ENCODE assay signal across 8 cellular contexts in genomic region chr3:107431048-107431297, GRCh38. TPM values are rescaled to one million over a fixed set of nuclear protein-coding genes. Genes with fewer than 3 reads are reported as not detected.
DNase-seq lines count a peak whose midpoint lies in the region; ATAC-seq and TF ChIP-seq lines count a peak whose summit lies in the region.

No MANE protein-coding gene starts in this region.

- peaks cover 8% of the 10 kb centered on the region for H3K4me1 Mint-ChIP-seq in activated T-cell treated with anti-CD3 and anti-CD28 coated beads, Interleukin-2, amount 50 U/mL, for 72 hours (ENCODE audit: low read depth)

- POLR2A ChIA-PET in BJ (lab: Charles Lee), result interaction anchor here (0.8 kb wide), 1 partner anchor 14 kb away, joined by 6 read pairs; no protein-coding TSS in a partner anchor

- no peaks in the 10 kb centered on the region for H3K9me3 ChIP-seq in ovary

- peaks cover 10% of the 10 kb centered on the region for H3K4me1 ChIP-seq in foreskin keratinocyte
- H3K4me1 ChIP-seq in ovary (ENCODE audit: insufficient read depth), result no peaks in the 10 kb centered on the region

- WGBS in ovary, 3 donors, result 0 to 1% (median 1%) methylated on average over 17 of the region's 17 CpGs

- TF ChIP-seq POLR2A in ovary (IDR thresholded peaks at IDR 0.05), result no peak

- TF ChIP-seq CTCF in BJ (IDR thresholded peaks at IDR 0.05; ENCODE audit: insufficient read depth, low read depth, low read length) (no peak), foreskin keratinocyte (conservative IDR thresholded peaks at IDR 0.05) (no peak), ovary (IDR thresholded peaks at IDR 0.05) (no peak)

- H3K27ac ChIP-seq in foreskin keratinocyte, result no peak overlapping the region
- peak overlapping the region; percentile 94 to 99 for H3K27ac ChIP-seq in ovary

- no peaks in the 10 kb centered on the region; the same call in 1 of the 2 replicates for H3K27me3 ChIP-seq in BJ (ENCODE audit: control insufficient read depth, insufficient read depth, low read length)
- H3K27me3 ChIP-seq in foreskin keratinocyte, result no peaks in the 10 kb centered on the region
- no peaks in the 10 kb centered on the region for H3K27me3 ChIP-seq in ovary

- intact Hi-C loops in ovary (cut with DNase I), result loop anchor here in 3 of 4 donors (2.0 to 10.0 kb wide), 6 partner anchors 91 to 306 kb away; partner anchors contain the start of gene BBX (in 3 of the 3)

- H3K36me3 ChIP-seq in BJ (ENCODE audit: control insufficient read depth, insufficient read depth, low read length) (no peaks in the 10 kb centered on the region), ovary (no peaks in the 10 kb centered on the region)

- TF ChIP-seq EP300 in ovary (IDR thresholded peaks at IDR 0.05), result no peak

- peak; percentile 32 for ATAC-seq in GM19372 (IDR thresholded peaks at IDR 0.05; ENCODE audit: low read depth, unreplicated experiment)
- peak; percentile 15 for ATAC-seq in HG03457 (IDR thresholded peaks at IDR 0.05; ENCODE audit: unreplicated experiment)
- ATAC-seq in activated T-cell treated with anti-CD3 and anti-CD28 coated beads, Interleukin-2, amount 50 U/mL, for 72 hours (replicated peaks in 1 of 2), result peak; percentile 29 to 53
- ATAC-seq in foreskin keratinocyte, result peak; percentile 20

- peak overlapping the region; percentile 84 to 88 for H3K4me3 Mint-ChIP-seq in activated T-cell treated with anti-CD3 and anti-CD28 coated beads, Interleukin-2, amount 50 U/mL, for 72 hours

- no peaks in the 10 kb centered on the region for H3K9me3 Mint-ChIP-seq in activated T-cell treated with anti-CD3 and anti-CD28 coated beads, Interleukin-2, amount 50 U/mL, for 72 hours

- peaks cover 27% of the 10 kb centered on the region for H3K27me3 Mint-ChIP-seq in activated T-cell treated with anti-CD3 and anti-CD28 coated beads, Interleukin-2, amount 50 U/mL, for 72 hours (ENCODE audit: low read depth)

- H3K27ac Mint-ChIP-seq in activated T-cell treated with anti-CD3 and anti-CD28 coated beads, Interleukin-2, amount 50 U/mL, for 72 hours, result peak overlapping the region; percentile 57

- H3K4me3 ChIP-seq in BJ (ENCODE audit: low read depth, low read length) (peak overlapping the region; percentile 66), ovary (peak overlapping the region; percentile 77)

- CTCF ChIA-PET in BJ (lab: Yijun Ruan, JAX), result interaction anchor here (1.0 to 6.6 kb wide), 10 partner anchors 10 to 189 kb away, joined by 3 to 113 read pairs (median 6); no protein-coding TSS in a partner anchor

- DNase-seq in BJ (ENCODE audit: low read depth), result no peak
- DNase-seq in activated T-cell treated with anti-CD3 and anti-CD28 coated beads, Interleukin-2, amount 50 U/mL, for 72 hours, result peak; percentile 38 to 54
- DNase-seq in foreskin keratinocyte, result no peak
- peak in 4 of 5 donors; percentile 58 to 77 (median 68) for DNase-seq in ovary
- DNase-seq in AG08396 (ENCODE audit: low spot score), result no peak
- DNase-seq in hepatic stellate cell (ENCODE audit: low spot score), result no peak

- no peaks in the 10 kb centered on the region for H3K36me3 Mint-ChIP-seq in activated T-cell treated with anti-CD3 and anti-CD28 coated beads, Interleukin-2, amount 50 U/mL, for 72 hours (ENCODE audit: insufficient read depth in 2 of 2)

RNA-seq across cellular contexts. Expression of gene CCDC54, which starts 53.7 kb away (rescaled TPM):
- polyA plus RNA-seq in BJ (2011; rRNA removed) (not detected in 2 replicates), foreskin keratinocyte (not detected in 2 replicates), ovary (not detected)
- polyA minus RNA-seq in BJ (2011; rRNA and poly(A)+ RNA removed), result not detected in 2 replicates
- total RNA-seq in activated T-cell treated with anti-CD3 and anti-CD28 coated beads, Interleukin-2, amount 50 U/mL, for 72 hours, result not detected
- total RNA-seq in foreskin keratinocyte (not detected in 2 replicates), ovary (under 1 TPM in 2 of 7 donors, not detected in 5; 0.23 to 0.24 TPM)

Comparison
In these comparisons a context has a peak if more than half of its experiments do, and no peak if none do; other contexts are left out.
1. DNase-seq: peak in activated T-cell treated with anti-CD3 and anti-CD28 coated beads, Interleukin-2, amount 50 U/mL, for 72 hours (2 of 2) and ovary (4 of 5); none in BJ (single experiment), foreskin keratinocyte (0 of 2), AG08396 (single experiment) and hepatic stellate cell (single experiment).
2. Peak in every context shown above with its lines, with median percentiles within 50 percentile points of each other: ATAC-seq.